In the genomic region with DNA sequence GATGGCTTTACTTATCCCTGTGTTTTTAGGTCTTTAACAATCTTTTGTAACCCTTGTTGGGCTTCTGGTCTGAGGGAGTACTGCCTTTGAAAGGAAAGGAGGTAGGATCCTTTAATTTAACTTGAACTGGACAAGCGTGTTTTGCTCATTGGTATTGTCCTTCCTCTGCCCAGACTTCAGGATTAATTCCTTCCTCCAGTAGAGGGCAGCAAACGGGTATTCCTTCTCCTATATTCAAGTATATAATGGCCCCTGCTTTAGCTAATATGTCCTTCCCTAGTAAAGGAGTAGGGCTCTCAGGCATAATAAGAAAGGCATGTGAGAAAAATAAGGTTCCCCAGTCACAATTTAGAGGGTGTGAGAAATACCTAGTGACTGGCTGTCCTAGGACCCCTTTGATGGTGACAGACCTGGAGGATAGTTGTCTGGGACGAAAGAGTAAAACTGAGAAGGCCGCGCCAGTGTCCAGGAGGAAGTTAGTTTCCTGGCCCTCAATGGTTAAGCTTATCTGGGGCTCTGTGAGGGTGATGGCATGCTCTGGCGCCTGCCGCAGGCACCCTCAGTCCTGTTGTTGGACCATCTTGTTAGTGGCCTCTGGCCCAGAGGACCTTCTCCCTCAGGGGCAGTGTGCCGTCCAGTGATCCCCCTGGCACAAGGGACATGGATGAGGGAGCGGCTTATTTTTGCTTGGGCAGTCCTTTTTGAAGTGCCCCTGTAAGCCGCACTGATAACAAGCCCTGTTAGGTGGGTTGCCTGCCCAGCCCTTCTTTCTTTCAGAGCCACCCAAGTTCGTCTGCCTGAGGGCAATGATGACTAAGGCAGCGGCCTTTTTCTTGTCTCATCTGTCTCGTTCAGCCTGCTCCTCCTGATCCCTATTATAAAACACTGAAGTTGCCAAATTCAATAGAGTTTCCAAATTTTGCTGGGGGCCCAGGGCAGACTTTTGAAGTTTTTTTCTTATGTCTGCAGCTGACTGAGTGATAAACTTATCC, we compare ENCODE assay signal across 8 cellular contexts. TPM values are rescaled to one million over a fixed set of nuclear protein-coding genes. Genes with fewer than 3 reads are reported as not detected.
DNase-seq lines count a peak whose midpoint lies in the region; ATAC-seq and TF ChIP-seq lines count a peak whose summit lies in the region.

No MANE protein-coding gene starts in this region.

- no peaks in the 10 kb centered on the region for H3K4me1 ChIP-seq in adrenal gland (replicated peaks in 1 of 2)

- TF ChIP-seq POLR2A in adrenal gland (IDR thresholded peaks at IDR 0.05) = no peak

- in situ Hi-C loops in ACHN (cut with HindIII; ENCODE audit: low pct_ligation_motif_present, low pct_unique_long_range_greater_than_20kb, low sequenced_read_pairs) = no loop called here

- intact Hi-C loops in adrenal gland (cut with DNase I) (no loop called here), left cardiac atrium (cut with DNase I) (loop anchor here in 1 of 2 donors (5.0 kb wide), 2 partner anchors 49 to 89 kb away; a partner anchor contains a TSS), sciatic nerve (cut with DNase I) (no loop called here)

- WGBS in adrenal gland, 4 donors = 67 to 76% (median 71%) methylated on average over 9 to 13 of the region's 13 CpGs

- peak; percentile 61 for DNase-seq in ACHN
- peak; percentile 59 for DNase-seq in NCI-H748 (lab: John Stamatoyannopoulos, UW; ENCODE audit: unreplicated experiment)
- peak; percentile 24 to 68 (median 46) for DNase-seq in adrenal gland
- DNase-seq in left cardiac atrium = no peak
- DNase-seq in sciatic nerve (ENCODE audit: low spot score) = no peak

- no peaks in the 10 kb centered on the region for H3K36me3 ChIP-seq in adrenal gland (replicated peaks in 1 of 2)

- TF ChIP-seq CTCF in GM12872 (IDR thresholded peaks at IDR 0.05; ENCODE audit: insufficient read depth, low read depth, low read length) (peak; percentile 51; the same call in 2 of the 3 replicates), adrenal gland (IDR thresholded peaks at IDR 0.05) (peak; percentile 38 to 61 (median 51))

- no peaks in the 10 kb centered on the region for H3K9me3 ChIP-seq in adrenal gland (replicated peaks in 1 of 3)

- ATAC-seq in left cardiac atrium (peak; percentile 74 to 80), sciatic nerve (peak; percentile 62), HG02798 (IDR thresholded peaks at IDR 0.05; ENCODE audit: poor library complexity, unreplicated experiment) (no peak), HG03342 (IDR thresholded peaks at IDR 0.05; ENCODE audit: unreplicated experiment) (no peak)

- no peak overlapping the region for H3K27ac ChIP-seq in adrenal gland

- no peaks in the 10 kb centered on the region for H3K27me3 ChIP-seq in adrenal gland

- H3K4me3 ChIP-seq in adrenal gland = no peak overlapping the region

RNA-seq across cellular contexts. Expression of a gene that starts 51.8 kb away (rescaled TPM):
- total RNA-seq in adrenal gland (10 to 100 TPM in 7 of 8 donors, 1 to 10 TPM in 1; 8.2 to 19.4 (median 16.9) TPM), left cardiac atrium (1 to 10 TPM; 5.6 to 9.9 TPM), sciatic nerve (8.5 TPM)
- polyA plus RNA-seq in adrenal gland = 10 to 100 TPM; 14.2 to 17.3 (median 14.3) TPM

RNA-seq across cellular contexts. Expression of a gene that starts 52.0 kb away (rescaled TPM):
- total RNA-seq in adrenal gland = 10 to 100 TPM in 6 of 8 donors, 1 to 10 TPM in 2; 1.7 to 29.2 (median 18.8) TPM
- 10 to 100 TPM in 1 of 3 donors, 1 to 10 TPM in 2; 5.3 to 28.4 (median 7.2) TPM for polyA plus RNA-seq in adrenal gland
- 10 to 100 TPM; 19.1 to 24.4 TPM for total RNA-seq in left cardiac atrium
- total RNA-seq in sciatic nerve = 30.9 TPM

RNA-seq across cellular contexts. Expression of a gene that starts 52.3 kb away (rescaled TPM):
- total RNA-seq in adrenal gland (100 to 1,000 TPM in 2 of 8 donors, 10 to 100 TPM in 6; 13.6 to 162 (median 77.4) TPM), left cardiac atrium (100 to 1,000 TPM; 119 to 298 TPM), sciatic nerve (322 TPM)
- polyA plus RNA-seq in adrenal gland = 100 to 1,000 TPM in 2 of 3 donors, 10 to 100 TPM in 1; 30.6 to 354 (median 128) TPM

Comparison
In these comparisons a context has a peak if more than half of its experiments do, and no peak if none do; other contexts are left out.
1. DNase-seq: peak in ACHN (single experiment), NCI-H748 (single experiment) and adrenal gland (7 of 7); none in left cardiac atrium (single experiment) and sciatic nerve (single experiment).
2. ATAC-seq: peak in left cardiac atrium (2 of 2) and sciatic nerve (single experiment); none in HG02798 (single experiment) and HG03342 (single experiment).